In genomic region chr6:89372506-89372901, GRCh38 we compare ENCODE assay signal across 9 cellular contexts. TPM values are rescaled to one million over a fixed set of nuclear protein-coding genes. Genes with fewer than 3 reads are reported as not detected.
DNase-seq lines count a peak whose midpoint lies in the region; ATAC-seq and TF ChIP-seq lines count a peak whose summit lies in the region.
"Had no signal": no experiment of that assay in that cellular context is flagged by ENCODE, and none has a peak within 500 bp of the region (broad histone marks: within the 10 kb centered on the region; RNA-seq: fewer than 3 reads in every experiment).

No MANE protein-coding gene starts in this region.

- H3K27me3 ChIP-seq in spleen (replicated peaks in 1 of 7), result no peaks in the 10 kb centered on the region

- DNase-seq in activated naive CD4-positive, alpha-beta T cell treated with anti-CD3 and anti-CD28 coated beads, Interleukin-2, amount 50 U/mL, for 72 hours (ENCODE audit: low spot score in 2 of 2), result no peak
- DNase-seq in activated naive CD4-positive, alpha-beta T cell (lab: John Stamatoyannopoulos, UW), result no peak
- peak; percentile 38 for DNase-seq in NAMALWA (ENCODE audit: low spot score)
- DNase-seq in spleen, result no peak
- no peak for DNase-seq in NCI-H187 treated with DMSO at 0.1 percent for 48 hours (lab: John Stamatoyannopoulos, UW)
- DNase-seq in D341Med (ENCODE audit: low spot score), result no peak
- DNase-seq in DMS153 treated with DMSO at 0.1 percent for 48 hours (lab: John Stamatoyannopoulos, UW; ENCODE audit: unreplicated experiment), result no peak

- H3K36me3 ChIP-seq in spleen, result no peaks in the 10 kb centered on the region

- peak overlapping the region in 5 of 8 donors; percentile 4 to 47 (median 31) for H3K27ac ChIP-seq in spleen

- H3K9me3 Mint-ChIP-seq in activated naive CD4-positive, alpha-beta T cell treated with anti-CD3 and anti-CD28 coated beads, Interleukin-2, amount 50 U/mL, for 72 hours, result no peaks in the 10 kb centered on the region

- H3K9me3 ChIP-seq in spleen, result no peaks in the 10 kb centered on the region

- TF ChIP-seq POLR2A in spleen (IDR thresholded peaks at IDR 0.05), result no peak

- no peak overlapping the region for H3K4me3 ChIP-seq in spleen

- WGBS in spleen, 5 donors, result 33 to 52% (median 44%) methylated on average over 3 of the region's 3 CpGs

- no peak for TF ChIP-seq CTCF in spleen (IDR thresholded peaks at IDR 0.05 in 8 of 11, conservative IDR thresholded peaks at IDR 0.05 in 3 of 11)

- intact Hi-C loops in spleen (cut with DNase I; ENCODE audit: low total_unique reads), result no loop called here

- H3K36me3 Mint-ChIP-seq in activated naive CD4-positive, alpha-beta T cell treated with anti-CD3 and anti-CD28 coated beads, Interleukin-2, amount 50 U/mL, for 72 hours, result no peaks in the 10 kb centered on the region

- H3K27ac Mint-ChIP-seq in activated naive CD4-positive, alpha-beta T cell treated with anti-CD3 and anti-CD28 coated beads, Interleukin-2, amount 50 U/mL, for 72 hours, result no peak overlapping the region

- peaks cover 6 to 44% (median 29%) of the 10 kb centered on the region in 6 donors for H3K4me1 ChIP-seq in spleen

- peak; percentile 38 to 59 for ATAC-seq in activated naive CD4-positive, alpha-beta T cell treated with anti-CD3 and anti-CD28 coated beads, Interleukin-2, amount 50 U/mL, for 72 hours
- peak; percentile 40 for ATAC-seq in HG02571 (IDR thresholded peaks at IDR 0.05; ENCODE audit: unreplicated experiment)

RNA-seq across cellular contexts. Expression of gene UBE2J1, which starts 20.0 kb away (rescaled TPM):
- total RNA-seq in activated naive CD4-positive, alpha-beta T cell treated with anti-CD3 and anti-CD28 coated beads, Interleukin-2, amount 50 U/mL, for 72 hours, result 10 to 100 TPM; 15.2 to 20.5 TPM
- total RNA-seq in spleen, result 100 to 1,000 TPM in 1 of 7 donors, 10 to 100 TPM in 6; 69.7 to 115 (median 72.9) TPM
- polyA plus RNA-seq in spleen, result 10 to 100 TPM; 48.3 to 62.3 (median 49.2) TPM

RNA-seq across cellular contexts. Expression of gene RRAGD, which starts 39.6 kb away (rescaled TPM):
- total RNA-seq in activated naive CD4-positive, alpha-beta T cell treated with anti-CD3 and anti-CD28 coated beads, Interleukin-2, amount 50 U/mL, for 72 hours, result 10 to 100 TPM; 20.2 to 20.5 TPM
- 10 to 100 TPM; 11.0 to 26.5 (median 18.5) TPM for total RNA-seq in spleen
- polyA plus RNA-seq in spleen, result 1 to 10 TPM; 3.1 to 7.9 (median 4.6) TPM

RNA-seq across cellular contexts. Expression of gene GABRR2, which starts 57.4 kb away (rescaled TPM):
- under 1 TPM; 0.14 to 0.29 TPM for total RNA-seq in activated naive CD4-positive, alpha-beta T cell treated with anti-CD3 and anti-CD28 coated beads, Interleukin-2, amount 50 U/mL, for 72 hours
- 10 to 100 TPM in 1 of 7 donors, 1 to 10 TPM in 6; 1.7 to 13.0 (median 4.9) TPM for total RNA-seq in spleen
- under 1 TPM; 0.32 to 0.48 (median 0.33) TPM for polyA plus RNA-seq in spleen
- total RNA-seq: SK-MEL-5 had no signal
